Comparison of ENCODE assay signal across 16 cellular contexts in the genomic region with DNA sequence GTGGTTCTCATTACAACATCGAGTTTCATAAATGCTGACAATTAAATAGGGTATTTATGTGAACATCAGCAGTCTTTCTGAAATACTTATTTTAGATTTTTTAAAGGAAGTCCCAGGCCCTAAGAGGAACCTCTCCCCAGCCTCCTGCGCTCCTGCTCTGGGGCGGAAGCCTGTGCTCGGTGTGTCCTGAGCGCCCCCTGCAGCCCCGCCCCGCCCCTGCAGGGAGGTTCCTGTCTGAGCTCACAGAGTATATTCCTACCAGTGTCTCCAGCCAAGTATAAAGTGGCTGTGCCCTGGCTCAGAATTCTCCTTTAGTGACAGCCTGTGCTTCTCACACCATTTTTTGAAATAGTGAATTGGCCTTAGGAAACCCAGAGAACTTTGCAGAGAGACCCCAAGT.
DNase-seq lines count a peak whose midpoint lies in the region; ATAC-seq and TF ChIP-seq lines count a peak whose summit lies in the region.
"Had no signal": no experiment of that assay in that cellular context is flagged by ENCODE, and none has a peak within 500 bp of the region (broad histone marks: within the 10 kb centered on the region; RNA-seq: fewer than 3 reads in every experiment).

No MANE protein-coding gene starts in this region.

- no peaks in the 10 kb centered on the region for H3K4me1 ChIP-seq in SJCRH30
- no peaks in the 10 kb centered on the region for H3K4me1 ChIP-seq in mucosa of descending colon (ENCODE audit: low read depth)
- H3K4me1 ChIP-seq: right atrium auricular region, suprapubic skin had no signal

- peak; percentile 11 for DNase-seq in stimulated activated CD4-positive, alpha-beta T cell treated with anti-CD3 and anti-CD28 coated beads, Interleukin-1b, Interleukin-23, amount 100 ng/mL, for 48 hours
- DNase-seq in stimulated activated CD4-positive, alpha-beta T cell treated with anti-CD3 and anti-CD28 coated beads, Interleukin-2, amount 100 ng/mL, for 48 hours = no peak
- peak; percentile 4 for DNase-seq in LoVo (ENCODE audit: low spot score)
- DNase-seq in SJCRH30 = peak; percentile 25 to 44
- no peak for DNase-seq in mucosa of descending colon
- no peak for DNase-seq in HuH-7 (ENCODE audit: low spot score)
- DNase-seq: amygdala, cerebellar nuclear complex, EL, NCI-H345, Right ventricle myocardium superior, T-helper 9 cell had no signal

- no peak for TF ChIP-seq CTCF in mucosa of descending colon (IDR thresholded peaks at IDR 0.05)

- no peaks in the 10 kb centered on the region for H3K9me3 ChIP-seq in SJCRH30 (replicated peaks)
- H3K9me3 ChIP-seq in mucosa of descending colon = peaks cover 60% of the 10 kb centered on the region
- H3K9me3 ChIP-seq: neutrophil, right atrium auricular region had no signal

- intact Hi-C loops in mucosa of descending colon (cut with DNase I, micrococcal nuclease) = no loop called here

- ATAC-seq in mucosa of descending colon = no peak
- no peak for ATAC-seq in GM18502 (IDR thresholded peaks at IDR 0.05; ENCODE audit: poor library complexity, unreplicated experiment)

- no peak overlapping the region for H3K27ac ChIP-seq in SJCRH30
- H3K27ac ChIP-seq: neutrophil, right atrium auricular region, suprapubic skin had no signal

- no peaks in the 10 kb centered on the region for H3K36me3 ChIP-seq in SJCRH30
- no peaks in the 10 kb centered on the region for H3K36me3 ChIP-seq in mucosa of descending colon (ENCODE audit: low read depth)
- H3K36me3 ChIP-seq: neutrophil, right atrium auricular region, suprapubic skin had no signal

- H3K27me3 ChIP-seq in SJCRH30 = no peaks in the 10 kb centered on the region
- H3K27me3 ChIP-seq: neutrophil, right atrium auricular region, suprapubic skin had no signal

- no peak overlapping the region for H3K4me3 ChIP-seq in SJCRH30
- no peak overlapping the region for H3K4me3 ChIP-seq in mucosa of descending colon
- H3K4me3 ChIP-seq: right atrium auricular region, suprapubic skin had no signal

Comparison
In these comparisons a context has a peak if more than half of its experiments do, and no peak if none do; other contexts are left out.
1. DNase-seq: peak in stimulated activated CD4-positive, alpha-beta T cell treated with anti-CD3 and anti-CD28 coated beads, Interleukin-1b, Interleukin-23, amount 100 ng/mL, for 48 hours (single experiment), LoVo (single experiment) and SJCRH30 (2 of 2); none in stimulated activated CD4-positive, alpha-beta T cell treated with anti-CD3 and anti-CD28 coated beads, Interleukin-2, amount 100 ng/mL, for 48 hours (0 of 2), mucosa of descending colon (0 of 3) and HuH-7 (single experiment).